8 cellular contexts compared by ENCODE assay signal in genomic region chr5:100430268-100430900, GRCh38.
A peak's percentile ranks its signal among the peaks of the same experiment; 100 is the strongest.
DNase-seq lines count a peak whose midpoint lies in the region; ATAC-seq and TF ChIP-seq lines count a peak whose summit lies in the region.

No MANE protein-coding gene starts in this region.

- H3K9ac ChIP-seq in HCT116 (ENCODE audit: low read length), result no peak overlapping the region

- no peaks in the 10 kb centered on the region for H4K20me1 ChIP-seq in HCT116 (ENCODE audit: insufficient read depth)

- H3K79me2 ChIP-seq in HCT116 (ENCODE audit: insufficient read depth, low read length), result no peaks in the 10 kb centered on the region

- H3K36me3 Mint-ChIP-seq in activated CD4-positive, alpha-beta memory T cell treated with anti-CD3 and anti-CD28 coated beads, Interleukin-2, amount 10 ng/mL, durations not matched to agents 7 days and 5 days (ENCODE audit: low read depth), result no peaks in the 10 kb centered on the region
- H3K36me3 Mint-ChIP-seq in natural killer cell, result no peaks in the 10 kb centered on the region
- H3K36me3 Mint-ChIP-seq in type B pancreatic cell, result no peaks in the 10 kb centered on the region

- H2AFZ ChIP-seq in HCT116 (ENCODE audit: low read depth, low read length, poor library complexity, severe bottlenecking), result peak overlapping the region; percentile 42

- BruUV-seq in HCT116 (replicated peaks; lab: Mats Ljungman, UMichigan), result no TSS peak

- TF ChIP-seq RAD21 in HCT116 (IDR thresholded peaks at IDR 0.05; ENCODE audit: low read depth), result peak; percentile 61

- no peak for TF ChIP-seq POLR2A in HCT116 (IDR thresholded peaks at IDR 0.05; ENCODE audit: borderline replicate concordance, extremely low read depth, insufficient read depth, insufficient read length)

- RAD21 ChIA-PET in HCT116 (lab: Charles Lee; ENCODE audit: low non-redundant PET in 1 of 2, low total read pairs in 2 of 2, uncharacterized antibody in 2 of 2, unreplicated experiment in 2 of 2), result no interaction called here

- H3K4me1 Mint-ChIP-seq in activated CD4-positive, alpha-beta memory T cell treated with anti-CD3 and anti-CD28 coated beads, Interleukin-2, amount 10 ng/mL, durations not matched to agents 7 days and 5 days, result no peaks in the 10 kb centered on the region
- H3K4me1 Mint-ChIP-seq in natural killer cell (no peaks in the 10 kb centered on the region), type B pancreatic cell (ENCODE audit: unreplicated experiment) (no peaks in the 10 kb centered on the region)

- H3K9me3 ChIP-seq in HCT116 (ENCODE audit: control insufficient read depth in 1 of 2, insufficient read depth in 1 of 2, low read depth in 1 of 2, low read length in 2 of 2), result no peaks in the 10 kb centered on the region

- no peaks in the 10 kb centered on the region for H3K27me3 ChIP-seq in HCT116 (ENCODE audit: insufficient read depth, low read length)

- H3K36me3 ChIP-seq in HCT116 (ENCODE audit: control insufficient read depth in 1 of 2, insufficient read depth in 2 of 2, low read length in 2 of 2), result no peaks in the 10 kb centered on the region

- POLR2A ChIA-PET in HCT116 (lab: Charles Lee), result no interaction called here
- POLR2A ChIA-PET in activated CD4-positive, alpha-beta memory T cell treated with anti-CD3 and anti-CD28 coated beads, Interleukin-2, amount 10 ng/mL, durations not matched to agents 7 days and 5 days (lab: Charles Lee), result no interaction called here

- H3K27ac ChIP-seq in HCT116 (ENCODE audit: low read depth, low read length), result no peak overlapping the region

- peak; percentile 10 to 19 for DNase-seq in activated CD4-positive, alpha-beta T cell treated with anti-CD3 and anti-CD28 coated beads for 24 hours (ENCODE audit: low read depth in 2 of 2)
- DNase-seq in activated CD4-positive, alpha-beta T cell treated with anti-CD3 and anti-CD28 coated beads for 1 hour, result no peak
- DNase-seq in HCT116 (ENCODE audit: low read depth, low spot score) (peak; percentile 23), MV-4-11 (lab: John Stamatoyannopoulos, UW) (peak; percentile 36), epidermal melanocyte (ENCODE audit: insufficient read length, low spot score) (peak; percentile 17), natural killer cell (peak; percentile 15), type B pancreatic cell (ENCODE audit: extremely low spot score, unreplicated experiment) (no peak)
- peak; percentile 51 for DNase-seq in activated CD4-positive, alpha-beta memory T cell treated with anti-CD3 and anti-CD28 coated beads, Interleukin-2, amount 10 ng/mL, durations not matched to agents 7 days and 5 days

- H3K9me3 Mint-ChIP-seq in activated CD4-positive, alpha-beta memory T cell treated with anti-CD3 and anti-CD28 coated beads, Interleukin-2, amount 10 ng/mL, durations not matched to agents 7 days and 5 days, result peaks cover 2% of the 10 kb centered on the region
- H3K9me3 Mint-ChIP-seq in natural killer cell, result no peaks in the 10 kb centered on the region
- H3K9me3 Mint-ChIP-seq in type B pancreatic cell, result no peaks in the 10 kb centered on the region

- H3K4me3 Mint-ChIP-seq in activated CD4-positive, alpha-beta memory T cell treated with anti-CD3 and anti-CD28 coated beads, Interleukin-2, amount 10 ng/mL, durations not matched to agents 7 days and 5 days, result no peak overlapping the region
- H3K4me3 Mint-ChIP-seq in natural killer cell (no peak overlapping the region), type B pancreatic cell (no peak overlapping the region)

- no peaks in the 10 kb centered on the region for H3K9me2 ChIP-seq in HCT116 (ENCODE audit: insufficient read depth)

- peak; percentile 74 for ATAC-seq in HCT116
- ATAC-seq in natural killer cell, result peak in 2 of 3 donors; percentile 43 to 62

- no peak overlapping the region for H3K4me3 ChIP-seq in HCT116 (replicated peaks in 1 of 2; ENCODE audit: low read depth in 1 of 2, low read length in 2 of 2)

- TF ChIP-seq CTCF in HCT116 (IDR thresholded peaks at IDR 0.05 in 2 of 3, conservative IDR thresholded peaks at IDR 0.05 in 1 of 3; ENCODE audit: borderline replicate concordance in 1 of 3, insufficient read depth in 1 of 3, low read depth in 2 of 3, low read length in 2 of 3) (peak; percentile 33 to 96 (median 92); a peak in 5 of 6 replicates), natural killer cell (IDR thresholded peaks at IDR 0.05) (peak; percentile 67), type B pancreatic cell (conservative IDR thresholded peaks at IDR 0.05) (peak; percentile 82)

- no peaks in the 10 kb centered on the region for H3K27me3 Mint-ChIP-seq in activated CD4-positive, alpha-beta memory T cell treated with anti-CD3 and anti-CD28 coated beads, Interleukin-2, amount 10 ng/mL, durations not matched to agents 7 days and 5 days
- H3K27me3 Mint-ChIP-seq in natural killer cell (ENCODE audit: low read depth in 2 of 2) (no peaks in the 10 kb centered on the region), type B pancreatic cell (no peaks in the 10 kb centered on the region)

- no peak overlapping the region for H3K27ac Mint-ChIP-seq in activated CD4-positive, alpha-beta memory T cell treated with anti-CD3 and anti-CD28 coated beads, Interleukin-2, amount 10 ng/mL, durations not matched to agents 7 days and 5 days
- no peak overlapping the region for H3K27ac Mint-ChIP-seq in natural killer cell
- H3K27ac Mint-ChIP-seq in type B pancreatic cell, result no peak overlapping the region

- intact Hi-C loops in HCT116 (cut with micrococcal nuclease) (no loop called here), natural killer cell (cut with micrococcal nuclease) (loop anchor here (5.0 kb wide), 1 partner anchor 1547 kb away; no protein-coding TSS in a partner anchor)

- no peak overlapping the region for H3K4me2 ChIP-seq in HCT116 (ENCODE audit: low read length)

- H3K4me1 ChIP-seq in HCT116 (ENCODE audit: control insufficient read depth in 1 of 2, insufficient read depth in 2 of 2, low read length in 2 of 2), result no peaks in the 10 kb centered on the region

- CTCF ChIA-PET in HCT116 (lab: Charles Lee), result interaction anchor here (0.6 to 1.5 kb wide), 6 partner anchors 13 to 1248 kb away, joined by 3 to 6 read pairs (median 4); no protein-coding TSS in a partner anchor
- CTCF ChIA-PET in activated CD4-positive, alpha-beta memory T cell treated with anti-CD3 and anti-CD28 coated beads, Interleukin-2, amount 10 ng/mL, durations not matched to agents 7 days and 5 days (lab: Charles Lee), result interaction anchor here (0.5 to 1.1 kb wide), 3 partner anchors 720 to 962 kb away, joined by 3 to 7 read pairs (median 4); no protein-coding TSS in a partner anchor

TF ChIP-seq in HCT116, 20 proteins besides CTCF, POLR2A, EP300 and RAD21 (continues in another document):
- TF ChIP-seq ZBTB33 (IDR thresholded peaks at IDR 0.05; ENCODE audit: extremely low read depth, insufficient replicate concordance, low read length), result no peak
- no peak for TF ChIP-seq POLR2AphosphoS5 (IDR thresholded peaks at IDR 0.05; ENCODE audit: low read depth, low read length)
- TF ChIP-seq TCF7L2 (IDR thresholded peaks at IDR 0.05; ENCODE audit: borderline replicate concordance, extremely low read depth, insufficient read depth, insufficient read length), result no peak
- no peak for TF ChIP-seq FOSL1 (IDR thresholded peaks at IDR 0.05; ENCODE audit: low read depth)
- TF ChIP-seq CBX3 (IDR thresholded peaks at IDR 0.05; ENCODE audit: low read depth), result no peak
- TF ChIP-seq REST (IDR thresholded peaks at IDR 0.05; ENCODE audit: low read depth), result no peak
- TF ChIP-seq SIN3A (IDR thresholded peaks at IDR 0.05; ENCODE audit: low read depth), result no peak
- TF ChIP-seq SRF (IDR thresholded peaks at IDR 0.05; ENCODE audit: low read depth), result no peak
- no peak for TF ChIP-seq MAX (IDR thresholded peaks at IDR 0.05)
- no peak for TF ChIP-seq ELF1 (IDR thresholded peaks at IDR 0.05; ENCODE audit: borderline replicate concordance, low read depth)
- no peak for TF ChIP-seq CEBPB (IDR thresholded peaks at IDR 0.05; ENCODE audit: low read depth)

Comparison
In these comparisons a context has a peak if more than half of its experiments do, and no peak if none do; other contexts are left out.
1. DNase-seq: peak in activated CD4-positive, alpha-beta T cell treated with anti-CD3 and anti-CD28 coated beads for 24 hours (2 of 2), HCT116 (single experiment), MV-4-11 (single experiment), activated CD4-positive, alpha-beta memory T cell treated with anti-CD3 and anti-CD28 coated beads, Interleukin-2, amount 10 ng/mL, durations not matched to agents 7 days and 5 days (single experiment), epidermal melanocyte (single experiment) and natural killer cell (single experiment); none in activated CD4-positive, alpha-beta T cell treated with anti-CD3 and anti-CD28 coated beads for 1 hour (single experiment) and type B pancreatic cell (single experiment).
2. Peak in every context shown above with its lines, with median percentiles within 50 percentile points of each other: CTCF ChIP-seq.